15 cellular contexts compared by ENCODE assay signal in the genomic region with DNA sequence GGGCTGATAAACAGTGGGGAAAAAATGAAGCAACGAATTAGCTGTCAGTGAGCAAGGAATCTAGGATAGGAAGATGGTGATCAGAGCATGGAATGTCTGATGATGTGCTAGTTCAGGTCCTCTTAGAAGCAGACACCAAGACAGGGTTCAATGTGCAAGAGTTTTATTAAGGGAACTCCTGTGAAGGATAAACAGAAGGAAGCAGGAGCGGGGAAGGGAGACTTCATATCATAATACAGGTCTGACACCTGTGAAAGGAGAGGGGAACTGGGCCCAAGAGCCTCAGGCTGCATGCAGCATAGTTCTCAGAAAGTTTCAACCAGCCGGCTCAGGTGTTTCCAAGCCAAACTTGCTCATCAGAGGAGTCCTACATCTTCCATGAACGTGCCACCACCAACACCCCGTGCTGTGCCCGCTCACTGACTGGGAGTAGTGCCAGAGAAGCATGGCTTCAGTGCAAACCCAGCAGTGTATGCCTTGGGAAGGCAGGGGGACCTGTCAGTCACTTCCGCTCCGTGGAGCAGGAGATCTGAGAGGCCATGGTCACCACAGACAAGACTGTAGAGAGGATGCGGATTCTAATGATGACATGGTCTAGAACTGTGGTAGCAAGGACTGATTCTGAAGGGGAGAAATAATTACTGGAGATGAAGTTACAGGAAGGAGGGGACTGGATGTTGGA. TPM values are rescaled to one million over a fixed set of nuclear protein-coding genes. Genes with fewer than 3 reads are reported as not detected.
DNase-seq lines count a peak whose midpoint lies in the region; ATAC-seq, FAIRE-seq and TF ChIP-seq lines count a peak whose summit lies in the region.
"Had no signal": no experiment of that assay in that cellular context is flagged by ENCODE, and none has a peak within 500 bp of the region (broad histone marks: within the 10 kb centered on the region; RNA-seq: fewer than 3 reads in every experiment).

No MANE protein-coding gene starts in this region.

- H3K9me3 ChIP-seq in HepG2 (ENCODE audit: low read length) (no peaks in the 10 kb centered on the region), right lobe of liver (no peaks in the 10 kb centered on the region), mucosa of descending colon (no peaks in the 10 kb centered on the region)

- no peak for TF ChIP-seq RAD21 in HepG2 (CRISPR knock-in tag; IDR thresholded peaks at IDR 0.05)

- no peaks in the 10 kb centered on the region for H3K27me3 Mint-ChIP-seq in activated T-helper 17 cell treated with anti-CD3 and anti-CD28 coated beads, Interleukin-2, amount 50 U/mL, for 72 hours

- WGBS in HepG2 (ENCODE audit: low lambda C conversion rate): 65% methylated on average over 6 of the region's 9 CpGs
- WGBS in right lobe of liver (ENCODE audit: insufficient coverage, low coverage, low lambda C conversion rate, missing lambda C conversion rate): 97% methylated on average over 8 of the region's 9 CpGs

- H3K4me1 ChIP-seq in HepG2 (ENCODE audit: insufficient read depth, low read length): peaks cover 6% of the 10 kb centered on the region; the same call in 1 of the 2 replicates
- H3K4me1 ChIP-seq in right lobe of liver: no peaks in the 10 kb centered on the region
- no peaks in the 10 kb centered on the region for H3K4me1 ChIP-seq in mucosa of descending colon (ENCODE audit: low read depth)

- CTCF ChIA-PET in HepG2 (lab: Yijun Ruan, JAX; ENCODE audit: low intra/inter-chr PET ratio, low total read pairs): no interaction called here

- FAIRE-seq in HepG2 (lab: Jason Lieb, UNC): no peak
- FAIRE-seq: keratinocyte had no signal

- TF ChIP-seq CTCF in HepG2 (CRISPR knock-in tag; IDR thresholded peaks at IDR 0.05): no peak
- TF ChIP-seq CTCF in right lobe of liver (IDR thresholded peaks at IDR 0.05): no peak
- TF ChIP-seq CTCF in mucosa of descending colon (IDR thresholded peaks at IDR 0.05): no peak

- H3K36me3 Mint-ChIP-seq in activated T-helper 17 cell treated with anti-CD3 and anti-CD28 coated beads, Interleukin-2, amount 50 U/mL, for 72 hours (ENCODE audit: low read depth): no peaks in the 10 kb centered on the region

- H3K27ac Mint-ChIP-seq in activated T-helper 17 cell treated with anti-CD3 and anti-CD28 coated beads, Interleukin-2, amount 50 U/mL, for 72 hours: no peak overlapping the region

- H3K9ac ChIP-seq in HepG2 (ENCODE audit: insufficient read depth, low read depth, low read length): no peak overlapping the region

- BruUV-seq in HepG2 (replicated peaks; lab: Mats Ljungman, UMichigan): no TSS peak

- H2AFZ ChIP-seq in HepG2 (ENCODE audit: low read length): no peak overlapping the region

- no peak for DNase-seq in HepG2 (ENCODE audit: low spot score)
- DNase-seq in right lobe of liver: no peak
- DNase-seq in mucosa of descending colon: peak in 1 of 3 donors; percentile 26
- DNase-seq in NCI-H146 (lab: John Stamatoyannopoulos, UW): no peak
- no peak for DNase-seq in ACHN
- DNase-seq: EL, IMR-90, NCI-H2029 treated with DMSO at 0.1 percent for 48 hours, SIG-M5, trophoblast cell had no signal

- H3K4me3 Mint-ChIP-seq in activated T-helper 17 cell treated with anti-CD3 and anti-CD28 coated beads, Interleukin-2, amount 50 U/mL, for 72 hours: peak overlapping the region; percentile 68

- intact Hi-C loops in HepG2 (cut with micrococcal nuclease; ENCODE audit: unreplicated experiment) (loop anchor here (5.0 kb wide), 2 partner anchors 101 to 166 kb away; no protein-coding TSS in a partner anchor), right lobe of liver (cut with DNase I) (no loop called here), mucosa of descending colon (cut with DNase I, micrococcal nuclease) (no loop called here)

- peaks cover 14% of the 10 kb centered on the region for H3K4me1 Mint-ChIP-seq in activated T-helper 17 cell treated with anti-CD3 and anti-CD28 coated beads, Interleukin-2, amount 50 U/mL, for 72 hours

- H3K27me3 ChIP-seq in HepG2 (ENCODE audit: control insufficient read depth in 1 of 2, insufficient read depth in 2 of 2, low read length in 2 of 2) (peaks cover 0 to 5% of the 10 kb centered on the region in 2 experiments; a peak in 2 of 5 replicates), right lobe of liver (no peaks in the 10 kb centered on the region)

- ATAC-seq in HepG2 (peak; percentile 36), right lobe of liver (no peak), mucosa of descending colon (peak; percentile 53), GM18498 (IDR thresholded peaks at IDR 0.05; ENCODE audit: unreplicated experiment) (no peak)
- ATAC-seq in activated T-helper 17 cell treated with anti-CD3 and anti-CD28 coated beads, Interleukin-2, amount 50 U/mL, for 72 hours (replicated peaks): no peak

- no peaks in the 10 kb centered on the region for H3K9me3 Mint-ChIP-seq in activated T-helper 17 cell treated with anti-CD3 and anti-CD28 coated beads, Interleukin-2, amount 50 U/mL, for 72 hours

- H3K36me3 ChIP-seq in HepG2 (replicated peaks in 1 of 2; ENCODE audit: control insufficient read depth in 1 of 2, insufficient read depth in 2 of 2, low read length in 2 of 2) (no peaks in the 10 kb centered on the region), right lobe of liver (no peaks in the 10 kb centered on the region), mucosa of descending colon (ENCODE audit: low read depth) (no peaks in the 10 kb centered on the region)

- in situ Hi-C loops in HepG2 (cut with HindIII; ENCODE audit: extremely low pct_ligation_motif_present, low pct_unique_long_range_greater_than_20kb): no loop called here
- in situ Hi-C loops in ACHN (cut with HindIII; ENCODE audit: low pct_ligation_motif_present, low pct_unique_long_range_greater_than_20kb, low sequenced_read_pairs): no loop called here

- no peaks in the 10 kb centered on the region for H3K79me2 ChIP-seq in HepG2 (ENCODE audit: insufficient read depth, low read length)

- POLR2A ChIA-PET in HepG2 (lab: Yijun Ruan, JAX): no interaction called here

- no peak overlapping the region for H3K4me2 ChIP-seq in HepG2 (ENCODE audit: low read depth, low read length)

- no peaks in the 10 kb centered on the region for H4K20me1 ChIP-seq in HepG2 (ENCODE audit: insufficient read depth, low read length)

- TF ChIP-seq EP300 in HepG2 (IDR thresholded peaks at IDR 0.05; ENCODE audit: low read depth in 2 of 2, low read length in 2 of 2) (no peak), HepG2 (CRISPR knock-in tag; IDR thresholded peaks at IDR 0.05; ENCODE audit: borderline replicate concordance) (no peak)

- H3K27ac ChIP-seq in HepG2 (ENCODE audit: extremely low read length, insufficient read depth, low read length) (no peak overlapping the region), right lobe of liver (no peak overlapping the region)
- H3K27ac ChIP-seq: heart right ventricle, skin epidermis had no signal

- no peak for TF ChIP-seq POLR2A in HepG2 (IDR thresholded peaks at IDR 0.05; ENCODE audit: insufficient read depth in 1 of 2, low read depth in 2 of 2, low read length in 2 of 2)
- TF ChIP-seq POLR2A in right lobe of liver (IDR thresholded peaks at IDR 0.05): no peak

- no peak overlapping the region for H3K4me3 ChIP-seq in HepG2 (replicated peaks in 1 of 3; ENCODE audit: insufficient read depth in 1 of 3, low read depth in 2 of 3, low read length in 3 of 3)
- H3K4me3 ChIP-seq in right lobe of liver: no peak overlapping the region
- H3K4me3 ChIP-seq in mucosa of descending colon: no peak overlapping the region

TF ChIP-seq in HepG2, 621 proteins besides CTCF, POLR2A, EP300 and RAD21:
- TF ChIP-seq PPARG (CRISPR knock-in tag; conservative IDR thresholded peaks at IDR 0.05): no peak

RNA-seq across cellular contexts. Expression of gene ZNF800, which starts 45.8 kb away (rescaled TPM):
- total RNA-seq in HepG2 (2016; rRNA removed; fragmentation: Illumina TruSeq; extraction: Trizol): 12.7 and 13.7 TPM in 2 replicates
- 3.6 and 6.0 TPM in 2 replicates for total RNA-seq in HepG2 (2016; cell fraction: cytosol; rRNA removed; fragmentation: Illumina TruSeq; extraction: Trizol; ENCODE audit: low read depth)
- 12.3 and 16.2 TPM in 2 replicates for total RNA-seq in HepG2 (2016; cell fraction: insoluble cytoplasmic fraction; rRNA removed; fragmentation: Illumina TruSeq; extraction: Trizol)
- 8.6 and 10.9 TPM in 2 replicates for total RNA-seq in HepG2 (2016; cell fraction: membrane; rRNA removed; fragmentation: Illumina TruSeq; extraction: Trizol)
- 19.8 and 22.2 TPM in 2 replicates for total RNA-seq in HepG2 (2016; cell fraction: nucleus; rRNA removed; fragmentation: Illumina TruSeq; extraction: Trizol)
- polyA plus RNA-seq in HepG2 (2011; rRNA removed): 5.3 and 7.1 TPM in 2 replicates
- 2.1 and 4.5 TPM in 2 replicates for polyA plus RNA-seq in HepG2 (2011; cell fraction: cytosol; rRNA removed)
- 11.8 and 13.5 TPM in 2 replicates for polyA plus RNA-seq in HepG2 (2011; cell fraction: nucleus; rRNA removed)
- polyA plus RNA-seq in HepG2 (2012): 5.5 and 7.3 TPM in 2 replicates
- polyA plus RNA-seq in HepG2 (2016; cell fraction: cytosol; fragmentation: Illumina TruSeq; extraction: Trizol; ENCODE audit: low read depth): 0.34 and 0.62 TPM in 2 replicates
- polyA plus RNA-seq in HepG2 (2016; cell fraction: insoluble cytoplasmic fraction; fragmentation: Illumina TruSeq; extraction: Trizol; ENCODE audit: low read depth): 8.3 and 8.5 TPM in 2 replicates
- 1.1 and 1.2 TPM in 2 replicates for polyA plus RNA-seq in HepG2 (2016; cell fraction: membrane; fragmentation: Illumina TruSeq; extraction: Trizol; ENCODE audit: low read depth)
- 21.9 and 22.5 TPM in 2 replicates for polyA plus RNA-seq in HepG2 (2016; cell fraction: nucleus; fragmentation: Illumina TruSeq; extraction: Trizol; ENCODE audit: insufficient read depth, low read depth)
- 5.9 and 15.6 TPM in 2 replicates for polyA minus RNA-seq in HepG2 (2011; rRNA and poly(A)+ RNA removed; ENCODE audit: low replicate concordance)
- 10.8 and 14.6 TPM in 2 replicates for polyA minus RNA-seq in HepG2 (2011; cell fraction: cytosol; rRNA and poly(A)+ RNA removed)
- 62.7 and 74.1 TPM in 2 replicates for polyA minus RNA-seq in HepG2 (2011; cell fraction: nucleus; rRNA and poly(A)+ RNA removed)
- total RNA-seq in right lobe of liver: 10 to 100 TPM; 12.5 to 32.3 (median 15.3) TPM
- 10 to 100 TPM; 34.8 to 37.1 TPM for total RNA-seq in activated T-helper 17 cell treated with anti-CD3 and anti-CD28 coated beads, Interleukin-2, amount 50 U/mL, for 72 hours
- total RNA-seq in mucosa of descending colon: 10 to 100 TPM; 26.9 to 38.7 (median 35.6) TPM

Comparison
In these comparisons a context has a peak if more than half of its experiments do, and no peak if none do; other contexts are left out.
1. ATAC-seq: peak in HepG2 (single experiment) and mucosa of descending colon (single experiment); none in right lobe of liver (0 of 4), activated T-helper 17 cell treated with anti-CD3 and anti-CD28 coated beads, Interleukin-2, amount 50 U/mL, for 72 hours (single experiment) and GM18498 (single experiment).